ENCODE assay signal across 20 cellular contexts in the genomic region with DNA sequence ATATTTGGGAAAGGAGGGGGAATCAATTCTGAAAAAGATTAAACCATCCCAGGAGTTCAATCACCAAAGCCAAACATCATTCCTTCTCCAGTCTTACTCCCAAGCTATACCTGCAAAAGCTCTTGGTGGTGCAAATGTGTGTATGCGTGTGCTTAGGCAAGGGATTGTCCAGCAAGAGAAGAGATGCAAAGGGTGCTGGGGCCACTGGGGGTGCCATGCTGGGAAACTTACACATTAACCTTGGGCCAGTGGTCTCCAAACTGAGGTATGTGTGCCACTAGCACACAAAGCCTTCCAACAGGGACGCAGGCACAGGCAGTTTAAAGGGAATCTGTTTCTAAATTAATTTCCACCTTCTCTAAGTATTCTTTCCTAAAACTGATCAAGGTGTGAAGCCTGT.
"Had no signal": no experiment of that assay in that cellular context is flagged by ENCODE, and none has a peak within 500 bp of the region (broad histone marks: within the 10 kb centered on the region; RNA-seq: fewer than 3 reads in every experiment).

No MANE protein-coding gene starts in this region.

- H3K4me3 ChIP-seq: colonic mucosa, esophagus squamous epithelium, gastrocnemius medialis, heart right ventricle, left lung, lower lobe of right lung had no signal

- H3K4me1 ChIP-seq: colonic mucosa, esophagus squamous epithelium, gastrocnemius medialis, heart right ventricle, left lung, lower lobe of right lung had no signal

- H3K36me3 ChIP-seq: colonic mucosa, gastrocnemius medialis, left lung, lower lobe of right lung had no signal

- H3K27ac ChIP-seq: colonic mucosa, epithelial cell of prostate, esophagus squamous epithelium, gastrocnemius medialis, heart right ventricle, left lung, lower lobe of right lung had no signal

- H3K27me3 ChIP-seq: colonic mucosa, esophagus squamous epithelium, gastrocnemius medialis, heart right ventricle, left lung had no signal

- DNase-seq: colonic mucosa; cortex of kidney; effector CD8-positive, alpha-beta T cell; effector memory CD8-positive, alpha-beta T cell; endodermal cell; esophagus squamous epithelium; foreskin fibroblast; foreskin melanocyte; gastrocnemius medialis; glutamatergic neuron; head of caudate nucleus; heart right ventricle; hippocampal formation; left cardiac atrium; left lung; left ventricle myocardium superior; lower lobe of right lung; mesenchymal stem cell; midbrain had no signal
